In genomic region chr18:46068763-46069162, GRCh38 we compare ENCODE assay signal across 23 cellular contexts. TPM values are rescaled to one million over a fixed set of nuclear protein-coding genes. Genes with fewer than 3 reads are reported as not detected.
DNase-seq lines count a peak whose midpoint lies in the region; ATAC-seq, FAIRE-seq and TF ChIP-seq lines count a peak whose summit lies in the region.
"Had no signal": no experiment of that assay in that cellular context is flagged by ENCODE, and none has a peak within 500 bp of the region (broad histone marks: within the 10 kb centered on the region; RNA-seq: fewer than 3 reads in every experiment).

No MANE protein-coding gene starts in this region.

- peak overlapping the region; percentile 48; the same call in 1 of the 3 replicates for H3K27ac ChIP-seq in K562 (ENCODE audit: extremely low read depth, low read depth, low read length)
- H3K27ac ChIP-seq in suprapubic skin = peak overlapping the region; percentile 39
- H3K27ac ChIP-seq: tibial artery had no signal

- no peak for FAIRE-seq in K562 (lab: Jason Lieb, UNC)
- FAIRE-seq: A549, H54, pancreas had no signal

- H3K27ac Mint-ChIP-seq in activated T-cell treated with anti-CD3 and anti-CD28 coated beads, Interleukin-2, amount 50 U/mL, for 24 hours = peak overlapping the region; percentile 82
- H3K27ac Mint-ChIP-seq: endodermal cell had no signal

- CTCF ChIA-PET in K562 (lab: Yijun Ruan, JAX; ENCODE audit: low intra/inter-chr PET ratio) = no interaction called here

- in situ Hi-C loops in K562 (cut with MboI) = no loop called here

- H3K4me1 Mint-ChIP-seq in activated T-cell treated with anti-CD3 and anti-CD28 coated beads, Interleukin-2, amount 50 U/mL, for 24 hours (ENCODE audit: low read depth) = peaks cover 51% of the 10 kb centered on the region

- peaks cover 57% of the 10 kb centered on the region for H3K79me2 ChIP-seq in K562 (ENCODE audit: control insufficient read depth, insufficient read depth, low read length)

- H3K4me1 ChIP-seq in K562 (replicated peaks in 1 of 2; ENCODE audit: control insufficient read depth in 2 of 2, insufficient read depth in 2 of 2, low read length in 2 of 2) = peaks cover 15 to 31% of the 10 kb centered on the region in 2 experiments; a peak in 4 of 5 replicates
- H3K4me1 ChIP-seq in suprapubic skin = peaks cover 42% of the 10 kb centered on the region

- H3K9ac ChIP-seq in K562 (ENCODE audit: insufficient read depth in 1 of 2, low read depth in 2 of 2, low read length in 2 of 2) = no peak overlapping the region; a peak in 1 of 4 replicates

- H3K4me3 ChIP-seq in K562 (no peak overlapping the region), suprapubic skin (no peak overlapping the region)
- H3K4me3 ChIP-seq: A549, pancreas, tibial artery had no signal

- no peak for TF ChIP-seq EP300 in K562 (IDR thresholded peaks at IDR 0.05; ENCODE audit: low read length)
- no peak for TF ChIP-seq EP300 in suprapubic skin (IDR thresholded peaks at IDR 0.05)

- TF ChIP-seq CTCF in K562 (IDR thresholded peaks at IDR 0.05 in 2 of 3, conservative IDR thresholded peaks at IDR 0.05 in 1 of 3; ENCODE audit: insufficient read depth in 2 of 3, low read depth in 1 of 3, low read length in 3 of 3) (no peak), suprapubic skin (IDR thresholded peaks at IDR 0.05) (no peak), omental fat pad (IDR thresholded peaks at IDR 0.05) (no peak)

- H3K9me1 ChIP-seq in K562 (ENCODE audit: control insufficient read depth, insufficient read depth, low read length) = no peaks in the 10 kb centered on the region

- 8% methylated on average over 1 of the region's 1 CpG for WGBS in K562 (ENCODE audit: insufficient coverage, low coverage, missing lambda C conversion rate)
- WGBS in suprapubic skin = 54% methylated on average over 1 of the region's 1 CpG

- H3K27me3 Mint-ChIP-seq in activated T-cell treated with anti-CD3 and anti-CD28 coated beads, Interleukin-2, amount 50 U/mL, for 24 hours = no peaks in the 10 kb centered on the region

- no TSS peak for BruUV-seq in K562 (replicated peaks; lab: Mats Ljungman, UMichigan)

- TF ChIP-seq POLR2A in K562 (conservative IDR thresholded peaks at IDR 0.05) (no peak), suprapubic skin (IDR thresholded peaks at IDR 0.05) (no peak)

- peaks cover 12% of the 10 kb centered on the region; the same call in 1 of the 3 replicates for H3K36me3 ChIP-seq in K562 (ENCODE audit: control insufficient read depth, insufficient read depth, low read length)
- no peaks in the 10 kb centered on the region for H3K36me3 ChIP-seq in suprapubic skin
- H3K36me3 ChIP-seq: pancreas, tibial artery had no signal

- no peaks in the 10 kb centered on the region for H4K20me1 ChIP-seq in K562 (replicated peaks; ENCODE audit: control insufficient read depth, insufficient read depth, low read length)

- H3K27me3 ChIP-seq in K562 (ENCODE audit: control insufficient read depth in 2 of 2, insufficient read depth in 2 of 2, low read length in 2 of 2) (no peaks in the 10 kb centered on the region), suprapubic skin (no peaks in the 10 kb centered on the region)
- H3K27me3 ChIP-seq: pancreas, tibial artery had no signal

- POLR2A ChIA-PET in K562 (lab: Yijun Ruan, JAX) = interaction anchor here (1.4 kb wide), 1 partner anchor 10 kb away, joined by 3 read pairs; no protein-coding TSS in a partner anchor

- ATAC-seq in K562 = no peak
- peak; percentile 54 for ATAC-seq in left lobe of liver
- no peak for ATAC-seq in omental fat pad (ENCODE audit: low FRiP score)
- ATAC-seq: A549, left ventricle myocardium superior had no signal

- no peak for DNase-seq in activated T-cell treated with anti-CD3 and anti-CD28 coated beads, Interleukin-2, amount 50 U/mL, for 24 hours
- no peak for DNase-seq in activated T-cell treated with anti-CD3 and anti-CD28 coated beads, Interleukin-2, amount 50 U/mL, for 1 hour
- DNase-seq in K562 (ENCODE audit: extremely low read depth in 1 of 4, low spot score in 3 of 4) (no peak), left lobe of liver (ENCODE audit: low spot score) (peak; percentile 55), suprapubic skin (ENCODE audit: low spot score in 2 of 2) (no peak), DMS114 treated with DMSO at 0.1 percent for 48 hours (lab: John Stamatoyannopoulos, UW; ENCODE audit: unreplicated experiment) (no peak), omental fat pad (ENCODE audit: low spot score) (no peak), SKM-1 (lab: John Stamatoyannopoulos, UW; ENCODE audit: unreplicated experiment) (no peak)
- DNase-seq: C1 segment of cervical spinal cord; cerebellar nuclear complex; DND-41; endodermal cell; foreskin fibroblast; Kasumi-1; left ventricle myocardium superior; NCI-H1105 treated with DMSO at 0.1 percent for 48 hours; NCI-H2171; pancreas; stimulated activated CD4-positive, alpha-beta T cell treated with anti-CD3 and anti-CD28 coated beads, Interleukin-4, amount 100 ng/mL, for 1 hour; SW 1271; tibial artery had no signal

- no peaks in the 10 kb centered on the region for H3K9me3 Mint-ChIP-seq in activated T-cell treated with anti-CD3 and anti-CD28 coated beads, Interleukin-2, amount 50 U/mL, for 24 hours
- H3K9me3 Mint-ChIP-seq: endodermal cell had no signal

- TF ChIP-seq RAD21 in K562 (CRISPR knock-in tag; conservative IDR thresholded peaks at IDR 0.05 in 1 of 2, IDR thresholded peaks at IDR 0.05 in 1 of 2) = no peak

- H3K36me3 Mint-ChIP-seq in activated T-cell treated with anti-CD3 and anti-CD28 coated beads, Interleukin-2, amount 50 U/mL, for 24 hours (ENCODE audit: low read depth) = peaks cover 5% of the 10 kb centered on the region

- no peak overlapping the region for H3K4me3 Mint-ChIP-seq in activated T-cell treated with anti-CD3 and anti-CD28 coated beads, Interleukin-2, amount 50 U/mL, for 24 hours
- H3K4me3 Mint-ChIP-seq: endodermal cell had no signal

- H3K4me2 ChIP-seq in K562 (ENCODE audit: insufficient read depth, low read length) = no peak overlapping the region
- H3K4me2 ChIP-seq: A549 had no signal

- intact Hi-C loops in K562 (cut with micrococcal nuclease) = no loop called here

- H3K9me3 ChIP-seq in K562 (replicated peaks; ENCODE audit: control insufficient read depth, insufficient read depth, low read depth, low read length) = no peaks in the 10 kb centered on the region
- H3K9me3 ChIP-seq in suprapubic skin = no peaks in the 10 kb centered on the region
- H3K9me3 ChIP-seq: A549, pancreas, tibial artery had no signal

- H2AFZ ChIP-seq in K562 (ENCODE audit: low read depth, low read length) = no peak overlapping the region

RNA-seq across cellular contexts. Expression of gene PSTPIP2, which starts 3.3 kb away (rescaled TPM):
- 17.8 and 49.9 TPM in 2 replicates for total RNA-seq in K562 (2011; cell fraction: chromatin; rRNA removed; ENCODE audit: low replicate concordance)
- total RNA-seq in K562 (2011; cell fraction: nucleolus; rRNA removed) = 10.8 and 12.1 TPM in 2 replicates
- 23.0 and 26.0 TPM in 2 replicates for total RNA-seq in K562 (2011; cell fraction: nucleoplasm; rRNA removed)
- total RNA-seq in K562 (2014; rRNA removed) (17.0 and 21.2 TPM in 2 replicates), K562 (2014; rRNA removed; fragmentation: Illumina TruSeq; extraction: Trizol) (35.8 and 38.5 TPM in 2 replicates), K562 (2015; rRNA removed; fragmentation: Illumina TruSeq; extraction: Trizol) (26.8 and 29.3 TPM in 2 replicates), K562 (2021) (25.2 and 25.6 TPM in 2 replicates), left lobe of liver (3.9 TPM), suprapubic skin (10 to 100 TPM in 2 of 4 donors, 1 to 10 TPM in 2; 7.5 to 33.6 (median 16.0) TPM), omental fat pad (10 to 100 TPM in 2 of 4 donors, 1 to 10 TPM in 2; 4.4 to 17.0 (median 8.2) TPM)
- polyA plus RNA-seq in K562 (2011; rRNA removed) (25.5 and 33.6 TPM in 2 replicates), K562 (2014; fragmentation: Illumina TruSeq; extraction: Trizol) (35.6 and 45.7 TPM in 2 replicates), K562 (2014; fragmentation: Nextera tagmentation; extraction: Ambion mirVana) (10 to 100 TPM; 14.0 to 25.2 TPM), K562 (2014; rRNA removed) (27.1 and 33.4 TPM in 2 replicates)
- polyA plus RNA-seq in K562 (2011; cell fraction: cytosol; rRNA removed) = 14.6 and 20.0 TPM in 2 replicates
- polyA plus RNA-seq in K562 (2011; cell fraction: nucleus; rRNA removed) = 10.5 and 14.2 TPM in 2 replicates
- polyA plus RNA-seq in K562 (2012) = 18.5 and 21.1 TPM in 2 replicates
- polyA minus RNA-seq in K562 (2011; rRNA and poly(A)+ RNA removed) = 24.4 and 27.2 TPM in 2 replicates
- 14.7 and 15.7 TPM in 2 replicates for polyA minus RNA-seq in K562 (2011; cell fraction: cytosol; rRNA and poly(A)+ RNA removed)
- 7.4 and 11.4 TPM in 2 replicates for polyA minus RNA-seq in K562 (2011; cell fraction: nucleus; rRNA and poly(A)+ RNA removed)

RNA-seq across cellular contexts. Expression of gene ATP5F1A, which starts 29.3 kb away (rescaled TPM):
- 237 and 420 TPM in 2 replicates for total RNA-seq in K562 (2011; cell fraction: chromatin; rRNA removed; ENCODE audit: low replicate concordance)
- 160 and 177 TPM in 2 replicates for total RNA-seq in K562 (2011; cell fraction: nucleolus; rRNA removed)
- 216 and 234 TPM in 2 replicates for total RNA-seq in K562 (2011; cell fraction: nucleoplasm; rRNA removed)
- 359 and 377 TPM in 2 replicates for total RNA-seq in K562 (2014; rRNA removed)
- total RNA-seq in K562 (2014; rRNA removed; fragmentation: Illumina TruSeq; extraction: Trizol) = 517 and 529 TPM in 2 replicates
- 480 and 490 TPM in 2 replicates for total RNA-seq in K562 (2015; rRNA removed; fragmentation: Illumina TruSeq; extraction: Trizol)
- total RNA-seq in K562 (2021) = 401 and 403 TPM in 2 replicates
- 456 and 553 TPM in 2 replicates for polyA plus RNA-seq in K562 (2011; rRNA removed)
- polyA plus RNA-seq in K562 (2011; cell fraction: cytosol; rRNA removed) = 493 and 750 TPM in 2 replicates
- 217 and 371 TPM in 2 replicates for polyA plus RNA-seq in K562 (2011; cell fraction: nucleus; rRNA removed)
- polyA plus RNA-seq in K562 (2012) = 313 and 360 TPM in 2 replicates
- polyA plus RNA-seq in K562 (2014; fragmentation: Illumina TruSeq; extraction: Trizol) = 396 and 436 TPM in 2 replicates
- 100 to 1,000 TPM; 690 to 762 TPM for polyA plus RNA-seq in K562 (2014; fragmentation: Nextera tagmentation; extraction: Ambion mirVana)
- polyA plus RNA-seq in K562 (2014; rRNA removed) = 443 and 471 TPM in 2 replicates
- polyA minus RNA-seq in K562 (2011; rRNA and poly(A)+ RNA removed) = 905 and 982 TPM in 2 replicates
- 286 and 314 TPM in 2 replicates for polyA minus RNA-seq in K562 (2011; cell fraction: cytosol; rRNA and poly(A)+ RNA removed)
- 57.6 and 119 TPM in 2 replicates for polyA minus RNA-seq in K562 (2011; cell fraction: nucleus; rRNA and poly(A)+ RNA removed)
- total RNA-seq in left lobe of liver = 314 TPM
- total RNA-seq in suprapubic skin = 100 to 1,000 TPM; 250 to 584 (median 489) TPM
- total RNA-seq in omental fat pad = 100 to 1,000 TPM; 322 to 491 (median 393) TPM

RNA-seq across cellular contexts. Expression of gene HAUS1, which starts 35.4 kb away (rescaled TPM):
- total RNA-seq in K562 (2011; cell fraction: chromatin; rRNA removed; ENCODE audit: low replicate concordance) = 9.9 and 13.3 TPM in 2 replicates
- 5.2 and 6.1 TPM in 2 replicates for total RNA-seq in K562 (2011; cell fraction: nucleolus; rRNA removed)
- 8.0 and 14.1 TPM in 2 replicates for total RNA-seq in K562 (2011; cell fraction: nucleoplasm; rRNA removed)
- 42.0 and 55.6 TPM in 2 replicates for total RNA-seq in K562 (2014; rRNA removed)
- 70.0 and 81.9 TPM in 2 replicates for total RNA-seq in K562 (2014; rRNA removed; fragmentation: Illumina TruSeq; extraction: Trizol)
- 52.4 and 59.7 TPM in 2 replicates for total RNA-seq in K562 (2015; rRNA removed; fragmentation: Illumina TruSeq; extraction: Trizol)
- total RNA-seq in K562 (2021) = 45.6 and 51.1 TPM in 2 replicates
- 63.4 and 76.3 TPM in 2 replicates for polyA plus RNA-seq in K562 (2011; rRNA removed)
- polyA plus RNA-seq in K562 (2011; cell fraction: cytosol; rRNA removed) = 37.3 and 51.8 TPM in 2 replicates
- polyA plus RNA-seq in K562 (2011; cell fraction: nucleus; rRNA removed) = 14.8 and 22.3 TPM in 2 replicates
- 57.5 and 62.5 TPM in 2 replicates for polyA plus RNA-seq in K562 (2012)
- polyA plus RNA-seq in K562 (2014; fragmentation: Illumina TruSeq; extraction: Trizol) = 77.7 and 83.2 TPM in 2 replicates
- 100 to 1,000 TPM; 131 to 135 TPM for polyA plus RNA-seq in K562 (2014; fragmentation: Nextera tagmentation; extraction: Ambion mirVana)
- polyA plus RNA-seq in K562 (2014; rRNA removed) = 59.1 and 77.2 TPM in 2 replicates
- polyA minus RNA-seq in K562 (2011; rRNA and poly(A)+ RNA removed) = 22.1 and 24.4 TPM in 2 replicates
- 23.8 and 28.5 TPM in 2 replicates for polyA minus RNA-seq in K562 (2011; cell fraction: cytosol; rRNA and poly(A)+ RNA removed)
- polyA minus RNA-seq in K562 (2011; cell fraction: nucleus; rRNA and poly(A)+ RNA removed) = 6.6 and 9.1 TPM in 2 replicates
- 4.1 TPM for total RNA-seq in left lobe of liver
- total RNA-seq in suprapubic skin = 10 to 100 TPM; 17.0 to 43.6 (median 29.2) TPM
- 10 to 100 TPM; 23.4 to 28.5 (median 27.3) TPM for total RNA-seq in omental fat pad
